Comparison of ENCODE assay signal across 9 cellular contexts in genomic region chr17:869567-870530, GRCh38.
DNase-seq lines count a peak whose midpoint lies in the region; ATAC-seq and TF ChIP-seq lines count a peak whose summit lies in the region.
"Had no signal": no experiment of that assay in that cellular context is flagged by ENCODE, and none has a peak within 500 bp of the region (broad histone marks: within the 10 kb centered on the region; RNA-seq: fewer than 3 reads in every experiment).

No MANE protein-coding gene starts in this region.

- H3K4me3 ChIP-seq in AG04450 (ENCODE audit: low read depth, low read length): no peak overlapping the region
- H3K4me3 ChIP-seq in Panc1 (ENCODE audit: low read depth in 2 of 2, low read length in 2 of 2): no peak overlapping the region
- H3K4me3 ChIP-seq in ovary: no peak overlapping the region

- ATAC-seq in Panc1 (peak; percentile 52; the same call in 1 of the 2 replicates), HG02970 (IDR thresholded peaks at IDR 0.05; ENCODE audit: low FRiP score, unreplicated experiment) (no peak)

- no peak for TF ChIP-seq POLR2A in ovary (IDR thresholded peaks at IDR 0.05)

- in situ Hi-C loops in Panc1 (cut with HindIII; ENCODE audit: low pct_unique_long_range_greater_than_20kb, low sequenced_read_pairs): no loop called here

- WGBS in ovary, 3 donors: 42 to 54% (median 50%) methylated on average over 30 of the region's 30 CpGs

- H3K4me1 ChIP-seq in Panc1 (ENCODE audit: control insufficient read depth, insufficient read depth, low read length): peaks cover 26% of the 10 kb centered on the region
- peaks cover 13% of the 10 kb centered on the region for H3K4me1 ChIP-seq in ovary (ENCODE audit: insufficient read depth)

- no peaks in the 10 kb centered on the region for H3K36me3 ChIP-seq in Panc1 (ENCODE audit: control insufficient read depth, insufficient read depth, low read length)
- no peaks in the 10 kb centered on the region for H3K36me3 ChIP-seq in ovary

- intact Hi-C loops in Panc1 (cut with micrococcal nuclease; ENCODE audit: unreplicated experiment): loop anchor here (10.0 kb wide), 1 partner anchor 295 kb away; no protein-coding TSS in a partner anchor
- intact Hi-C loops in ovary (cut with DNase I): loop anchor here in 1 of 4 donors (10.0 kb wide), 1 partner anchor 185 kb away; no protein-coding TSS in a partner anchor

- no peaks in the 10 kb centered on the region for H3K9me3 ChIP-seq in AG04450 (ENCODE audit: control insufficient read depth, insufficient read depth, low read length)
- H3K9me3 ChIP-seq in Panc1 (ENCODE audit: control insufficient read depth, insufficient read depth, low read depth, low read length): no peaks in the 10 kb centered on the region
- no peaks in the 10 kb centered on the region for H3K9me3 ChIP-seq in ovary

- H3K27me3 ChIP-seq in AG04450 (ENCODE audit: control insufficient read depth, insufficient read depth, low read length) (no peaks in the 10 kb centered on the region), Panc1 (ENCODE audit: control insufficient read depth, insufficient read depth, low read length) (no peaks in the 10 kb centered on the region), ovary (no peaks in the 10 kb centered on the region)

- POLR2A ChIA-PET in AG04450 (lab: Yijun Ruan, JAX): interaction anchor here (0.5 to 0.6 kb wide), 2 partner anchors 15 to 30 kb away, joined by 3 to 8 read pairs; no protein-coding TSS in a partner anchor
- POLR2A ChIA-PET in Panc1 (lab: Charles Lee): no interaction called here
- POLR2A ChIA-PET in GM10248 (lab: Yijun Ruan, JAX): no interaction called here

- H3K27ac ChIP-seq in AG04450 (ENCODE audit: low read depth, low read length): peak overlapping the region; percentile 70
- peak overlapping the region; percentile 61 for H3K27ac ChIP-seq in Panc1 (ENCODE audit: low read length)
- H3K27ac ChIP-seq in ovary: peak overlapping the region; percentile 35 to 66

- no TSS peak for BruUV-seq in Panc1 (replicated peaks; lab: Mats Ljungman, UMichigan)

- CTCF ChIA-PET in AG04450 (lab: Charles Lee) (interaction anchor here (1.0 kb wide), 1 partner anchor 11 kb away, joined by 3 read pairs; no protein-coding TSS in a partner anchor), Panc1 (lab: Charles Lee) (no interaction called here), GM10248 (lab: Yijun Ruan, JAX) (no interaction called here)

- TF ChIP-seq CTCF in AG04450 (IDR thresholded peaks at IDR 0.05; ENCODE audit: low read depth, low read length) (no peak), Panc1 (IDR thresholded peaks at IDR 0.05) (no peak), ovary (IDR thresholded peaks at IDR 0.05) (no peak), GM10248 (IDR thresholded peaks at IDR 0.05; ENCODE audit: control extremely low read depth, extremely low read depth, low read depth, missing control alignments) (no peak)

- no peak for DNase-seq in AG04450 (ENCODE audit: low read depth, low spot score)
- DNase-seq in Panc1 (ENCODE audit: low read depth, low spot score): no peak
- peak; percentile 56 for DNase-seq in fibroblast of peridontal ligament (ENCODE audit: extremely low read depth)
- DNase-seq in ovary: peak in 2 of 5 donors; percentile 27 to 45
- no peak for DNase-seq in stimulated activated naive CD4-positive, alpha-beta T cell treated with Interleukin-2 at 50 U/mL for 16 hours (lab: John Stamatoyannopoulos, UW)
- no peak for DNase-seq in NCI-H446 (lab: John Stamatoyannopoulos, UW)
- DNase-seq in GM10248 (ENCODE audit: extremely low spot score): no peak
- DNase-seq: immature natural killer cell had no signal

- no peak for TF ChIP-seq EP300 in ovary (IDR thresholded peaks at IDR 0.05)
